ENCODE assay signal across 7 cellular contexts in the genomic region with DNA sequence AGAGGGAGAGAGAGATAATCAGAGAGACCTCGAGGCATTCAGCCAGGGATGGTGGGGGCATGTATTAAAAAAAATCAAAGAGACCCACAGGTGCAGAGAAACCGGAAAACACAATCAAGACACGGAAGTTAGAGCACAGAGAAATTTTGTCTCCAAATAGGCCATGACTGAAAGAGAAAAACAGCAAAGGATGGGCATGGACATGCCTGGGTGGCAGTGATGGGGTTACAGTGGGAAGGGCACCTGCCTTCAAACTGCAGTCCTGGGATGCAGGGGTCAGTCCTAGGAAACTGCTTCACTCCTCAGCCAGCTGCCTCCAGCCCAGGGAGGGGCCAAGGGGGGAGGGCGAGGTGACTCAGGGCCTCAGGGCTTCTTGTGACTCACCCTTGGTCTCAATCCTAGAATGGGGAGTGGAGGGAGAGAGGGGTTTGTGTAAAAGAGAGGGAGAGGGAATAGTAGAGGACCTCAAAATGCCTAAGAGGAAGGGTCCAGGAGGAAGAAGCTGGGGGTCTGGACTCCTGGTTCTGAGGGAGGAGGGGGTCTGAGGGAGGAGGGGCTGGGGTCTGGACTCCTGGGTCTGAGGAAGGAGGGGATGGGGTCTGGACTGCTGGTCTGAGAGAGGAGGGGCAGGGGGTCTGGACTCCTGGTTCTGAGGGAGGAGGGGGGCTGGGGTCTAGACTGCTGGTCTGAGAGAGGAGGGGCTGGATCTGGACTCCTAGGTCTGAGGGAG. TPM values are rescaled to one million over a fixed set of nuclear protein-coding genes. Genes with fewer than 3 reads are reported as not detected.
A peak's percentile ranks its signal among the peaks of the same experiment; 100 is the strongest.
DNase-seq lines count a peak whose midpoint lies in the region; ATAC-seq and TF ChIP-seq lines count a peak whose summit lies in the region.

No MANE protein-coding gene starts in this region.

- DNase-seq in H9 (peak; percentile 50), SK-MEL-5 (ENCODE audit: low read depth, low spot score) (peak; percentile 43), lower lobe of right lung (no peak), upper lobe of right lung (no peak)
- peak; percentile 72 for DNase-seq in activated naive CD8-positive, alpha-beta T cell treated with anti-CD3 and anti-CD28 coated beads, Interleukin-2, amount 50 U/mL, for 24 hours

- no peak overlapping the region for H3T11ph ChIP-seq in H9 (ENCODE audit: low read length)

- H4K5ac ChIP-seq in H9 (ENCODE audit: insufficient read length, low read depth, low read length) = no peak overlapping the region

- intact Hi-C loops in lower lobe of right lung (cut with DNase I) = no loop called here
- intact Hi-C loops in upper lobe of right lung (cut with DNase I) = no loop called here

- H3K9me3 ChIP-seq in H9 (ENCODE audit: control insufficient read depth, low read depth, low read length) (no peaks in the 10 kb centered on the region), lower lobe of right lung (no peaks in the 10 kb centered on the region), upper lobe of right lung (no peaks in the 10 kb centered on the region)

- H2BK5ac ChIP-seq in H9 (ENCODE audit: insufficient read length, low read length) = no peak overlapping the region

- H4K91ac ChIP-seq in H9 (ENCODE audit: insufficient read length, low read depth, low read length) = no peak overlapping the region

- no peak overlapping the region for H3K18ac ChIP-seq in H9 (ENCODE audit: insufficient read length, low read depth, low read length)

- H3K79me2 ChIP-seq in H9 (ENCODE audit: insufficient read depth, low read length) = no peaks in the 10 kb centered on the region

- no peak overlapping the region for H3K56ac ChIP-seq in H9 (ENCODE audit: insufficient read length, low read depth, low read length)

- H3K23me2 ChIP-seq in H9 (ENCODE audit: insufficient read length, low read depth, low read length, poor library complexity, severe bottlenecking) = no peaks in the 10 kb centered on the region

- H2BK20ac ChIP-seq in H9 (ENCODE audit: low read depth, low read length, poor library complexity, severe bottlenecking) = no peak overlapping the region

- H3K36me3 Mint-ChIP-seq in H9 (ENCODE audit: insufficient read depth in 1 of 3, low read depth in 3 of 3) = no peaks in the 10 kb centered on the region; a peak in 1 of 7 replicates
- H3K36me3 Mint-ChIP-seq in activated naive CD8-positive, alpha-beta T cell treated with anti-CD3 and anti-CD28 coated beads, Interleukin-2, amount 50 U/mL, for 24 hours (ENCODE audit: low read depth) = peaks cover 3% of the 10 kb centered on the region

- H3K9ac ChIP-seq in H9 (ENCODE audit: extremely low read depth, insufficient read length, low read length) = no peak overlapping the region

- TF ChIP-seq CTCF in H9 (conservative IDR thresholded peaks at IDR 0.05) (no peak), lower lobe of right lung (IDR thresholded peaks at IDR 0.05) (no peak), upper lobe of right lung (IDR thresholded peaks at IDR 0.05) (no peak)

- H3K4me3 ChIP-seq in lower lobe of right lung (no peak overlapping the region), upper lobe of right lung (no peak overlapping the region)

- no peak overlapping the region for H2BK120ac ChIP-seq in H9 (ENCODE audit: low read depth, low read length, poor library complexity, severe bottlenecking)

- H3K4me2 ChIP-seq in H9 (ENCODE audit: insufficient read depth, insufficient read length, low read length) = no peak overlapping the region

- no peak overlapping the region for H3K27ac Mint-ChIP-seq in H9
- peak overlapping the region; percentile 81 for H3K27ac Mint-ChIP-seq in activated naive CD8-positive, alpha-beta T cell treated with anti-CD3 and anti-CD28 coated beads, Interleukin-2, amount 50 U/mL, for 24 hours

- no peak overlapping the region for H3K14ac ChIP-seq in H9 (ENCODE audit: insufficient read depth, low read length)

- no peaks in the 10 kb centered on the region for H4K20me1 ChIP-seq in H9 (ENCODE audit: control insufficient read depth, insufficient read depth, insufficient read length)

- no peaks in the 10 kb centered on the region for H3K79me1 ChIP-seq in H9 (ENCODE audit: insufficient read depth, low read depth, low read length, poor library complexity, severe bottlenecking)

- WGBS in H9 (ENCODE audit: extremely low coverage, insufficient read length, low lambda C conversion rate) = no CpG with 5 or more reads among the region's 4 CpGs

- H3K4me1 ChIP-seq in H9 (ENCODE audit: insufficient read depth, low read length) (no peaks in the 10 kb centered on the region), lower lobe of right lung (peaks cover 12% of the 10 kb centered on the region), upper lobe of right lung (peaks cover 5% of the 10 kb centered on the region)

- peaks cover 13% of the 10 kb centered on the region; the same call in 1 of the 2 replicates for H3K27me3 Mint-ChIP-seq in H9 (ENCODE audit: low read depth)
- H3K27me3 Mint-ChIP-seq in activated naive CD8-positive, alpha-beta T cell treated with anti-CD3 and anti-CD28 coated beads, Interleukin-2, amount 50 U/mL, for 24 hours = no peaks in the 10 kb centered on the region

- H3K27ac ChIP-seq in H9 (ENCODE audit: insufficient read length, low read depth, low read length) (no peak overlapping the region), lower lobe of right lung (no peak overlapping the region), upper lobe of right lung (no peak overlapping the region)

- H3K4me3 Mint-ChIP-seq in H9 = no peak overlapping the region
- peak overlapping the region; percentile 61 for H3K4me3 Mint-ChIP-seq in activated naive CD8-positive, alpha-beta T cell treated with anti-CD3 and anti-CD28 coated beads, Interleukin-2, amount 50 U/mL, for 24 hours

- H3K36me3 ChIP-seq in lower lobe of right lung = no peaks in the 10 kb centered on the region
- H3K36me3 ChIP-seq in upper lobe of right lung = no peaks in the 10 kb centered on the region

- H3K23ac ChIP-seq in H9 (ENCODE audit: insufficient read length, low read depth, low read length) = no peak overlapping the region

- H3K9me3 Mint-ChIP-seq in H9 = no peaks in the 10 kb centered on the region; a peak in 1 of 5 replicates
- no peaks in the 10 kb centered on the region for H3K9me3 Mint-ChIP-seq in activated naive CD8-positive, alpha-beta T cell treated with anti-CD3 and anti-CD28 coated beads, Interleukin-2, amount 50 U/mL, for 24 hours

- H2BK15ac ChIP-seq in H9 (ENCODE audit: low read depth, low read length) = no peak overlapping the region

- peak; percentile 25 for ATAC-seq in activated naive CD8-positive, alpha-beta T cell treated with anti-CD3 and anti-CD28 coated beads, Interleukin-2, amount 50 U/mL, for 24 hours
- peak; percentile 53 to 54 for ATAC-seq in lower lobe of right lung
- ATAC-seq in upper lobe of right lung = peak; percentile 45
- no peak for ATAC-seq in HG03135 (IDR thresholded peaks at IDR 0.05; ENCODE audit: unreplicated experiment)
- no peak for ATAC-seq in GM21526 (IDR thresholded peaks at IDR 0.05; ENCODE audit: low FRiP score, unreplicated experiment)

- H2AFZ ChIP-seq in H9 (ENCODE audit: low read length) = no peak overlapping the region

- no peak overlapping the region for H3K4ac ChIP-seq in H9 (ENCODE audit: low read depth, low read length)

- peaks cover 9 to 15% of the 10 kb centered on the region in 2 experiments for H3K4me1 Mint-ChIP-seq in H9
- H3K4me1 Mint-ChIP-seq in activated naive CD8-positive, alpha-beta T cell treated with anti-CD3 and anti-CD28 coated beads, Interleukin-2, amount 50 U/mL, for 24 hours = peaks cover 43% of the 10 kb centered on the region

- H3K27me3 ChIP-seq in H9 (ENCODE audit: insufficient read depth, low read length) (no peaks in the 10 kb centered on the region), lower lobe of right lung (ENCODE audit: low read depth) (peaks cover 6% of the 10 kb centered on the region), upper lobe of right lung (peaks cover 8% of the 10 kb centered on the region)

- no peak overlapping the region for H2BK12ac ChIP-seq in H9 (ENCODE audit: insufficient read length, low read depth, low read length)

- in situ Hi-C loops in SK-MEL-5 (cut with HindIII; ENCODE audit: low pct_unique_long_range_greater_than_20kb, low sequenced_read_pairs) = no loop called here

- H2AK5ac ChIP-seq in H9 (ENCODE audit: insufficient read length, low read length) = no peak overlapping the region

- no peak overlapping the region for H4K8ac ChIP-seq in H9 (replicated peaks; ENCODE audit: insufficient read length, low read depth, low read length)

RNA-seq across cellular contexts. Expression of gene KCNN4, which starts 3.6 kb away (rescaled TPM):
- 0.26 TPM in 1 of 2 replicates, not detected in the other for total RNA-seq in H9 (2021)
- 1.4 and 1.7 TPM in 2 replicates for total RNA-seq in SK-MEL-5 (2014; rRNA removed; shearing (Covaris generic))
- polyA plus RNA-seq in SK-MEL-5 (2015; cell fraction: cytosol; rRNA removed) = 2.6 and 4.6 TPM in 2 replicates
- 10.9 and 12.9 TPM in 2 replicates for polyA plus RNA-seq in SK-MEL-5 (2015; cell fraction: nucleus; rRNA removed)
- 3.6 TPM for total RNA-seq in lower lobe of right lung
- 7.3 TPM for total RNA-seq in upper lobe of right lung

RNA-seq across cellular contexts. Expression of gene LYPD5, which starts 17.8 kb away (rescaled TPM):
- total RNA-seq in H9 (2021) (0.50 TPM in 2 replicates), lower lobe of right lung (7.5 TPM), upper lobe of right lung (3.6 TPM)
- total RNA-seq in SK-MEL-5 (2014; rRNA removed; shearing (Covaris generic)) = not detected in 2 replicates
- polyA plus RNA-seq in SK-MEL-5 (2015; cell fraction: cytosol; rRNA removed) = 0.06 TPM in 1 of 2 replicates, not detected in the other
- not detected in 2 replicates for polyA plus RNA-seq in SK-MEL-5 (2015; cell fraction: nucleus; rRNA removed)

RNA-seq across cellular contexts. Expression of gene SMG9, which starts 29.7 kb away (rescaled TPM):
- total RNA-seq in H9 (2021) (47.9 and 52.2 TPM in 2 replicates), lower lobe of right lung (47.3 TPM), upper lobe of right lung (44.7 TPM)
- 16.3 and 21.1 TPM in 2 replicates for total RNA-seq in SK-MEL-5 (2014; rRNA removed; shearing (Covaris generic))
- polyA plus RNA-seq in SK-MEL-5 (2015; cell fraction: cytosol; rRNA removed) = 28.4 and 33.9 TPM in 2 replicates
- 59.2 and 92.8 TPM in 2 replicates for polyA plus RNA-seq in SK-MEL-5 (2015; cell fraction: nucleus; rRNA removed)

RNA-seq across cellular contexts. Expression of gene ZNF283, which starts 42.7 kb away (rescaled TPM):
- 10.4 and 11.6 TPM in 2 replicates for total RNA-seq in H9 (2021)
- total RNA-seq in SK-MEL-5 (2014; rRNA removed; shearing (Covaris generic)) = 8.7 and 11.9 TPM in 2 replicates
- polyA plus RNA-seq in SK-MEL-5 (2015; cell fraction: cytosol; rRNA removed) = 3.4 and 5.2 TPM in 2 replicates
- polyA plus RNA-seq in SK-MEL-5 (2015; cell fraction: nucleus; rRNA removed) = 23.4 and 23.7 TPM in 2 replicates
- 12.7 TPM for total RNA-seq in lower lobe of right lung
- total RNA-seq in upper lobe of right lung = 11.7 TPM

Comparison
In these comparisons a context has a peak if more than half of its experiments do, and no peak if none do; other contexts are left out.
1. DNase-seq: peak in H9 (single experiment), SK-MEL-5 (single experiment) and activated naive CD8-positive, alpha-beta T cell treated with anti-CD3 and anti-CD28 coated beads, Interleukin-2, amount 50 U/mL, for 24 hours (single experiment); none in lower lobe of right lung (single experiment) and upper lobe of right lung (single experiment).
2. ATAC-seq: peak in activated naive CD8-positive, alpha-beta T cell treated with anti-CD3 and anti-CD28 coated beads, Interleukin-2, amount 50 U/mL, for 24 hours (single experiment), lower lobe of right lung (2 of 2) and upper lobe of right lung (single experiment); none in HG03135 (single experiment) and GM21526 (single experiment).